Comparison of ENCODE assay signal across 13 cellular contexts in genomic region chr7:12162420-12163113, GRCh38. TPM values are rescaled to one million over a fixed set of nuclear protein-coding genes. Genes with fewer than 3 reads are reported as not detected.
DNase-seq lines count a peak whose midpoint lies in the region; FAIRE-seq and TF ChIP-seq lines count a peak whose summit lies in the region.
"Had no signal": no experiment of that assay in that cellular context is flagged by ENCODE, and none has a peak within 500 bp of the region (broad histone marks: within the 10 kb centered on the region; RNA-seq: fewer than 3 reads in every experiment).

No MANE protein-coding gene starts in this region.

- TF ChIP-seq EP300 in sigmoid colon (IDR thresholded peaks at IDR 0.05) = no peak

- DNase-seq in Caki2 (ENCODE audit: low read depth) (peak; percentile 92), NCI-H226 (peak; percentile 99), bronchial epithelial cell (ENCODE audit: low read depth) (peak; percentile 74), kidney tubule cell (ENCODE audit: low spot score) (peak; percentile 89), LoVo (ENCODE audit: low spot score) (no peak), T-helper 9 cell (no peak), sigmoid colon (no peak)
- no peak for DNase-seq in effector memory CD4-positive, alpha-beta T cell
- DNase-seq: activated CD4-positive, CD25-positive, alpha-beta regulatory T cell; activated naive CD8-positive, alpha-beta T cell treated with anti-CD3 and anti-CD28 coated beads for 36 hours; NCI-H187; stimulated activated CD4-positive, alpha-beta T cell treated with anti-CD3 and anti-CD28 coated beads, Interleukin-2, amount 100 ng/mL, for 48 hours; stimulated activated naive B cell treated with anti-CD40 and anti-IgM and Interleukin-4, amounts not matched to agents 10 μg/mL and 1 μg/mL and 100 μg/mL, for 72 hours had no signal

- no peak overlapping the region for H3K4me3 ChIP-seq in bronchial epithelial cell (ENCODE audit: low read depth, low read length)
- no peak overlapping the region for H3K4me3 ChIP-seq in sigmoid colon
- no peak overlapping the region for H3K4me3 ChIP-seq in effector memory CD4-positive, alpha-beta T cell (ENCODE audit: insufficient read depth, low read depth, low read length, poor library complexity, severe bottlenecking)

- no peak for TF ChIP-seq POLR2A in sigmoid colon (IDR thresholded peaks at IDR 0.05)

- H3K27ac ChIP-seq in sigmoid colon = no peak overlapping the region
- H3K27ac ChIP-seq in effector memory CD4-positive, alpha-beta T cell (ENCODE audit: insufficient read depth, low read length, poor library complexity, severe bottlenecking) = no peak overlapping the region

- no peaks in the 10 kb centered on the region for H3K9me3 ChIP-seq in sigmoid colon
- no peaks in the 10 kb centered on the region for H3K9me3 ChIP-seq in effector memory CD4-positive, alpha-beta T cell (ENCODE audit: control insufficient read depth, low read length)

- no peak for TF ChIP-seq CTCF in bronchial epithelial cell (IDR thresholded peaks at IDR 0.05; ENCODE audit: insufficient read depth, low read length, severe bottlenecking)
- TF ChIP-seq CTCF in sigmoid colon (IDR thresholded peaks at IDR 0.05) = no peak

- H3K27me3 ChIP-seq in bronchial epithelial cell (ENCODE audit: control insufficient read depth, insufficient read depth, low read length) (no peaks in the 10 kb centered on the region), sigmoid colon (no peaks in the 10 kb centered on the region)
- H3K27me3 ChIP-seq in effector memory CD4-positive, alpha-beta T cell (replicated peaks; ENCODE audit: control insufficient read depth, insufficient read depth, low read length, poor library complexity, severe bottlenecking) = no peaks in the 10 kb centered on the region

- FAIRE-seq in bronchial epithelial cell (lab: Jason Lieb, UNC) = no peak

- WGBS in sigmoid colon, 2 donors = 67 to 75% methylated on average over 5 of the region's 5 CpGs

- no peaks in the 10 kb centered on the region for H3K4me1 ChIP-seq in sigmoid colon
- H3K4me1 ChIP-seq in effector memory CD4-positive, alpha-beta T cell (ENCODE audit: control insufficient read depth, insufficient read depth, low read length, poor library complexity, severe bottlenecking) = no peaks in the 10 kb centered on the region

- intact Hi-C loops in sigmoid colon (cut with DNase I) = no loop called here

- H3K36me3 ChIP-seq in bronchial epithelial cell (ENCODE audit: control insufficient read depth, insufficient read depth, low read length) (no peaks in the 10 kb centered on the region), sigmoid colon (no peaks in the 10 kb centered on the region)
- no peaks in the 10 kb centered on the region for H3K36me3 ChIP-seq in effector memory CD4-positive, alpha-beta T cell (ENCODE audit: control insufficient read depth, insufficient read depth, low read length)

- in situ Hi-C loops in Caki2 (cut with HindIII; ENCODE audit: low pct_unique_long_range_greater_than_20kb, low sequenced_read_pairs) = no loop called here

RNA-seq across cellular contexts. Expression of gene TMEM106B, which starts 48.5 kb away (rescaled TPM):
- total RNA-seq in Caki2 (2014; rRNA removed; shearing (Covaris generic); ENCODE audit: low replicate concordance) = 61.6 and 89.6 TPM in 2 replicates
- total RNA-seq in bronchial epithelial cell = 39.5 and 48.3 TPM in 2 replicates
- total RNA-seq in sigmoid colon = 10 to 100 TPM; 64.5 to 86.9 (median 80.3) TPM
- 10 to 100 TPM in 2 of 3 donors, 1 to 10 TPM in 1; 8.4 to 17.9 (median 14.1) TPM for polyA plus RNA-seq in sigmoid colon

Comparison
In these comparisons a context has a peak if more than half of its experiments do, and no peak if none do; other contexts are left out.
1. DNase-seq: peak in Caki2 (single experiment), NCI-H226 (single experiment), bronchial epithelial cell (single experiment) and kidney tubule cell (single experiment); none in LoVo (single experiment), T-helper 9 cell (single experiment), sigmoid colon (single experiment) and effector memory CD4-positive, alpha-beta T cell (0 of 3).